ENCODE assay signal across 1 cellular context in genomic region chr16:81076566-81077076, GRCh38.
TF ChIP-seq lines count a peak whose summit lies in the region.

No MANE protein-coding gene starts in this region.

TF ChIP-seq in HEK293, 187 proteins besides CTCF, POLR2A, EP300 and RAD21 (continued from another document):
- TF ChIP-seq ZBTB11 (tag by site-specific recombination; conservative IDR thresholded peaks at IDR 0.05; ENCODE audit: low read depth) (peak; percentile 94), HOXD13 (CRISPR knock-in tag; IDR thresholded peaks at IDR 0.05; ENCODE audit: borderline replicate concordance) (no peak), ZNF560 (tag by site-specific recombination; IDR thresholded peaks at IDR 0.05; ENCODE audit: borderline replicate concordance) (no peak), ZNF664 (tag by site-specific recombination; IDR thresholded peaks at IDR 0.05) (no peak), ZNF366 (tag by site-specific recombination; conservative IDR thresholded peaks at IDR 0.05) (0 out of 2 replicates have a peak, but pooled peaks have one; percentile 20), ZBTB7A (tag by site-specific recombination; IDR thresholded peaks at IDR 0.05; ENCODE audit: low read depth) (no peak), WT1 (tag by site-specific recombination; IDR thresholded peaks at IDR 0.05) (no peak), ZNF843 (tag by site-specific recombination; IDR thresholded peaks at IDR 0.05) (0 out of 2 replicates have a peak, but pooled peaks have one; percentile 13), ZNF600 (tag by site-specific recombination; IDR thresholded peaks at IDR 0.05) (peak; percentile 34; the same call in 1 of the 2 replicates), KLF16 (tag by site-specific recombination; IDR thresholded peaks at IDR 0.05) (peak; percentile 67; the same call in 1 of the 2 replicates), GFI1B (tag by site-specific recombination; IDR thresholded peaks at IDR 0.05) (no peak), BCL11A (tag by site-specific recombination; IDR thresholded peaks at IDR 0.05; ENCODE audit: low read depth) (no peak), MYNN (tag by site-specific recombination; IDR thresholded peaks at IDR 0.05; ENCODE audit: borderline replicate concordance) (no peak), KLF8 (tag by site-specific recombination; IDR thresholded peaks at IDR 0.05) (peak; percentile 74), HOXC10 (CRISPR knock-in tag; IDR thresholded peaks at IDR 0.05) (no peak), ZFP3 (tag by site-specific recombination; IDR thresholded peaks at IDR 0.05; ENCODE audit: low read depth) (no peak), ZNF202 (tag by site-specific recombination; IDR thresholded peaks at IDR 0.05; ENCODE audit: borderline replicate concordance) (no peak), ZNF785 (tag by site-specific recombination; IDR thresholded peaks at IDR 0.05) (no peak), ZNF16 (tag by site-specific recombination; IDR thresholded peaks at IDR 0.05; ENCODE audit: low read depth) (no peak), ZNF837 (tag by site-specific recombination; IDR thresholded peaks at IDR 0.05) (no peak), ZNF830 (tag by site-specific recombination; IDR thresholded peaks at IDR 0.05; ENCODE audit: low read depth) (no peak), ZBTB26 (tag by site-specific recombination; optimal IDR thresholded peaks at IDR 0.05) (peak; percentile 12), ZSCAN16 (tag by site-specific recombination; IDR thresholded peaks at IDR 0.05) (no peak), ZNF623 (tag by site-specific recombination; IDR thresholded peaks at IDR 0.05) (no peak), SETDB1 (IDR thresholded peaks at IDR 0.05; ENCODE audit: insufficient read length, low read length) (no peak), SP3 (tag by site-specific recombination; IDR thresholded peaks at IDR 0.05) (peak; percentile 93), ZNF513 (tag by site-specific recombination; IDR thresholded peaks at IDR 0.05) (no peak), PRDM2 (tag by site-specific recombination; IDR thresholded peaks at IDR 0.05; ENCODE audit: borderline replicate concordance) (no peak), ZNF335 (tag by site-specific recombination; conservative IDR thresholded peaks at IDR 0.05) (peak; percentile 95), KLF9 (tag by site-specific recombination; IDR thresholded peaks at IDR 0.05; ENCODE audit: low read depth) (peak; percentile 90)
